Comparison of ENCODE assay signal across 15 cellular contexts in genomic region chrX:2592279-2592678, GRCh38.
DNase-seq lines count a peak whose midpoint lies in the region; ATAC-seq, FAIRE-seq and TF ChIP-seq lines count a peak whose summit lies in the region.
"Had no signal": no experiment of that assay in that cellular context is flagged by ENCODE, and none has a peak within 500 bp of the region (broad histone marks: within the 10 kb centered on the region; RNA-seq: fewer than 3 reads in every experiment).

No MANE protein-coding gene starts in this region.

- intact Hi-C loops in Calu3 (cut with micrococcal nuclease; ENCODE audit: unreplicated experiment) = loop anchor here (5.0 to 10.0 kb wide), 3 partner anchors 207 to 945 kb away; no protein-coding TSS in a partner anchor

- H3K9ac ChIP-seq in HUES48 (ENCODE audit: low read depth, low read length) = no peak overlapping the region

- CTCF ChIA-PET in Calu3 (lab: Charles Lee) = no interaction called here

- H3K27ac ChIP-seq in HUES48 (ENCODE audit: low read depth, low read length) = peak overlapping the region; percentile 9
- H3K27ac ChIP-seq: SJCRH30 had no signal

- H3K4me1 ChIP-seq in HUES48 (ENCODE audit: control insufficient read depth, insufficient read depth, low read length) (peaks cover 11% of the 10 kb centered on the region), HAP-1 (no peaks in the 10 kb centered on the region; the same call in 1 of the 2 replicates)

- H3K27me3 Mint-ChIP-seq in Calu3 (ENCODE audit: unreplicated experiment) = no peaks in the 10 kb centered on the region
- no peaks in the 10 kb centered on the region for H3K27me3 Mint-ChIP-seq in chondrocyte (ENCODE audit: low read depth)

- TF ChIP-seq CTCF in Calu3 (IDR thresholded peaks at IDR 0.05; ENCODE audit: unreplicated experiment) (no peak), bronchial epithelial cell (IDR thresholded peaks at IDR 0.05; ENCODE audit: insufficient read depth, low read length, severe bottlenecking) (no peak), chondrocyte (IDR thresholded peaks at IDR 0.05) (no peak)

- no peak overlapping the region for H3K4me3 Mint-ChIP-seq in Calu3 (ENCODE audit: low read depth, unreplicated experiment)
- H3K4me3 Mint-ChIP-seq in stimulated activated effector memory CD8-positive, alpha-beta T cell treated with anti-CD3 and anti-CD28 coated beads, Interleukin-12 subunit alpha, Interleukin-12 subunit beta, amount 100 ng/mL, for 72 hours = no peak overlapping the region
- no peak overlapping the region for H3K4me3 Mint-ChIP-seq in chondrocyte (ENCODE audit: unreplicated experiment)

- no peaks in the 10 kb centered on the region for H3K9me3 Mint-ChIP-seq in Calu3 (ENCODE audit: low read depth, unreplicated experiment)
- no peaks in the 10 kb centered on the region for H3K9me3 Mint-ChIP-seq in stimulated activated effector memory CD8-positive, alpha-beta T cell treated with anti-CD3 and anti-CD28 coated beads, Interleukin-12 subunit alpha, Interleukin-12 subunit beta, amount 100 ng/mL, for 72 hours
- H3K9me3 Mint-ChIP-seq in chondrocyte (ENCODE audit: low read depth) = peaks cover 2% of the 10 kb centered on the region

- no peak for ATAC-seq in stimulated activated effector memory CD8-positive, alpha-beta T cell treated with anti-CD3 and anti-CD28 coated beads, Interleukin-12 subunit alpha, Interleukin-12 subunit beta, amount 100 ng/mL, for 72 hours
- ATAC-seq in HG02623 (IDR thresholded peaks at IDR 0.05; ENCODE audit: unreplicated experiment) = no peak

- DNase-seq in Calu3 (no peak), bronchial epithelial cell (ENCODE audit: low read depth) (peak; percentile 63), HAP-1 (ENCODE audit: low spot score in 2 of 2) (no peak), chondrocyte (ENCODE audit: low spot score) (no peak)
- no peak for DNase-seq in stimulated activated effector memory CD8-positive, alpha-beta T cell treated with anti-CD3 and anti-CD28 coated beads, Interleukin-12 subunit alpha, Interleukin-12 subunit beta, amount 100 ng/mL, for 72 hours (ENCODE audit: low spot score in 2 of 2)
- DNase-seq: DMS79, KBM-7, NCI-H1417 treated with DMSO at 0.1 percent for 48 hours, NCI-H2029 treated with DMSO at 0.1 percent for 48 hours, NCI-H2171 treated with DMSO at 0.1 percent for 48 hours, NCI-H446 treated with DMSO at 0.1 percent for 48 hours, NCI-H748 treated with DMSO at 0.1 percent for 48 hours, SJCRH30 had no signal

- no TSS peak for BruUV-seq in Calu3 (replicated peaks; lab: Mats Ljungman, UMichigan)

- H3K36me3 ChIP-seq in HUES48 (ENCODE audit: control insufficient read depth, insufficient read depth, low read length) (no peaks in the 10 kb centered on the region), bronchial epithelial cell (ENCODE audit: control insufficient read depth, insufficient read depth, low read length) (no peaks in the 10 kb centered on the region), HAP-1 (replicated peaks) (no peaks in the 10 kb centered on the region)
- H3K36me3 ChIP-seq: SJCRH30 had no signal

- H3K27ac Mint-ChIP-seq in Calu3 (ENCODE audit: unreplicated experiment) (peak overlapping the region; percentile 54), chondrocyte (ENCODE audit: unreplicated experiment) (no peak overlapping the region)
- H3K27ac Mint-ChIP-seq in stimulated activated effector memory CD8-positive, alpha-beta T cell treated with anti-CD3 and anti-CD28 coated beads, Interleukin-12 subunit alpha, Interleukin-12 subunit beta, amount 100 ng/mL, for 72 hours = peak overlapping the region; percentile 48

- H3K9me3 ChIP-seq in HUES48 (ENCODE audit: control insufficient read depth, insufficient read depth, low read length) (no peaks in the 10 kb centered on the region), HAP-1 (no peaks in the 10 kb centered on the region)
- H3K9me3 ChIP-seq: SJCRH30 had no signal

- H3K27me3 ChIP-seq in HUES48 (ENCODE audit: control insufficient read depth, insufficient read depth, low read length) = no peaks in the 10 kb centered on the region
- no peaks in the 10 kb centered on the region for H3K27me3 ChIP-seq in bronchial epithelial cell (ENCODE audit: control insufficient read depth, insufficient read depth, low read length)
- H3K27me3 ChIP-seq in HAP-1 (ENCODE audit: low read depth) = no peaks in the 10 kb centered on the region
- H3K27me3 ChIP-seq: SJCRH30 had no signal

- no peak for FAIRE-seq in bronchial epithelial cell (lab: Jason Lieb, UNC)

- H3K4me3 ChIP-seq in HUES48 (ENCODE audit: low read depth, low read length) (no peak overlapping the region), bronchial epithelial cell (ENCODE audit: low read depth, low read length) (no peak overlapping the region), HAP-1 (no peak overlapping the region)
- H3K4me3 ChIP-seq: SJCRH30 had no signal

- H3K4me1 Mint-ChIP-seq in Calu3 (ENCODE audit: low read depth, unreplicated experiment) = peaks cover 10% of the 10 kb centered on the region
- H3K4me1 Mint-ChIP-seq in stimulated activated effector memory CD8-positive, alpha-beta T cell treated with anti-CD3 and anti-CD28 coated beads, Interleukin-12 subunit alpha, Interleukin-12 subunit beta, amount 100 ng/mL, for 72 hours = peaks cover 13% of the 10 kb centered on the region
- H3K4me1 Mint-ChIP-seq in chondrocyte (ENCODE audit: low read depth) = peaks cover 21% of the 10 kb centered on the region

- H3K36me3 Mint-ChIP-seq in Calu3 (ENCODE audit: insufficient read depth, unreplicated experiment) (peaks cover 6% of the 10 kb centered on the region), chondrocyte (ENCODE audit: low read depth) (peaks cover 4% of the 10 kb centered on the region)
- peaks cover 6% of the 10 kb centered on the region for H3K36me3 Mint-ChIP-seq in stimulated activated effector memory CD8-positive, alpha-beta T cell treated with anti-CD3 and anti-CD28 coated beads, Interleukin-12 subunit alpha, Interleukin-12 subunit beta, amount 100 ng/mL, for 72 hours

- in situ Hi-C loops in HAP-1 (cut with MboI; ENCODE audit: low sequenced_read_pairs) = no loop called here
